In genomic region chr12:40107098-40107802, GRCh38 we compare ENCODE assay signal across 8 cellular contexts. TPM values are rescaled to one million over a fixed set of nuclear protein-coding genes. Genes with fewer than 3 reads are reported as not detected.
DNase-seq lines count a peak whose midpoint lies in the region; ATAC-seq and TF ChIP-seq lines count a peak whose summit lies in the region.

No MANE protein-coding gene starts in this region.

- peaks cover 11% of the 10 kb centered on the region for H4K20me1 ChIP-seq in neural progenitor cell (ENCODE audit: low read depth)

- no peak overlapping the region for H3K27ac Mint-ChIP-seq in neural progenitor cell
- H3K27ac Mint-ChIP-seq in stimulated activated naive CD8-positive, alpha-beta T cell treated with anti-CD3 and anti-CD28 coated beads, Interleukin-15, Interleukin-2, amounts not matched to agents 100 ng/mL and 50 ng/mL, for 24 hours: no peak overlapping the region

- H3K4me1 ChIP-seq in Peyer's patch: peaks cover 3 to 21% (median 7%) of the 10 kb centered on the region in 4 donors
- peaks cover 6% of the 10 kb centered on the region for H3K4me1 ChIP-seq in neural progenitor cell

- peaks cover 13% of the 10 kb centered on the region for H3F3A ChIP-seq in neural progenitor cell (ENCODE audit: low read depth)

- DNase-seq in DMS 273 treated with DMSO at 0.1 percent for 48 hours (lab: John Stamatoyannopoulos, UW) (peak; percentile 46), LNCaP clone FGC (ENCODE audit: low read depth) (peak; percentile 50), Peyer's patch (peak; percentile 90 to 97 (median 97)), activated T-helper 1 cell treated with Interleukin-2 at 50 U/mL for 16 hours (ENCODE audit: low read depth) (peak; percentile 77), fibroblast of pulmonary artery (ENCODE audit: low read depth) (peak; percentile 87), neural progenitor cell (ENCODE audit: low spot score) (peak; percentile 90)

- ATAC-seq in GM21723 (IDR thresholded peaks at IDR 0.05; ENCODE audit: unreplicated experiment): peak; percentile 42

- no peaks in the 10 kb centered on the region for H3K79me2 ChIP-seq in neural progenitor cell (ENCODE audit: low read depth)

- H3K4me3 ChIP-seq in LNCaP clone FGC (ENCODE audit: low read depth, low read length) (no peak overlapping the region), Peyer's patch (peak overlapping the region; percentile 33 to 98 (median 88)), fibroblast of pulmonary artery (replicated peaks; ENCODE audit: low read depth, low read length) (peak overlapping the region; percentile 42), neural progenitor cell (no peak overlapping the region)

- H3K36me3 ChIP-seq in Peyer's patch: no peaks in the 10 kb centered on the region
- H3K36me3 ChIP-seq in neural progenitor cell: no peaks in the 10 kb centered on the region

- peaks cover 3% of the 10 kb centered on the region for H3K27me3 Mint-ChIP-seq in neural progenitor cell (ENCODE audit: insufficient read depth, low read depth)
- peaks cover 16% of the 10 kb centered on the region for H3K27me3 Mint-ChIP-seq in stimulated activated naive CD8-positive, alpha-beta T cell treated with anti-CD3 and anti-CD28 coated beads, Interleukin-15, Interleukin-2, amounts not matched to agents 100 ng/mL and 50 ng/mL, for 24 hours

- H3K4me3 Mint-ChIP-seq in neural progenitor cell: peak overlapping the region; percentile 61
- peak overlapping the region; percentile 79 for H3K4me3 Mint-ChIP-seq in stimulated activated naive CD8-positive, alpha-beta T cell treated with anti-CD3 and anti-CD28 coated beads, Interleukin-15, Interleukin-2, amounts not matched to agents 100 ng/mL and 50 ng/mL, for 24 hours

- no peak overlapping the region for H3K4me2 ChIP-seq in neural progenitor cell

- H3K36me3 Mint-ChIP-seq in neural progenitor cell: no peaks in the 10 kb centered on the region
- no peaks in the 10 kb centered on the region for H3K36me3 Mint-ChIP-seq in stimulated activated naive CD8-positive, alpha-beta T cell treated with anti-CD3 and anti-CD28 coated beads, Interleukin-15, Interleukin-2, amounts not matched to agents 100 ng/mL and 50 ng/mL, for 24 hours (ENCODE audit: low read depth)

- H3K9me3 ChIP-seq in Peyer's patch: no peaks in the 10 kb centered on the region
- H3K9me3 ChIP-seq in neural progenitor cell (ENCODE audit: low read depth): no peaks in the 10 kb centered on the region

- no peaks in the 10 kb centered on the region for H3K27me3 ChIP-seq in Peyer's patch
- peaks cover 26% of the 10 kb centered on the region for H3K27me3 ChIP-seq in neural progenitor cell

- no peak for TF ChIP-seq POLR2A in Peyer's patch (IDR thresholded peaks at IDR 0.05)

- peak overlapping the region; percentile 20 to 92 (median 86) for H3K27ac ChIP-seq in Peyer's patch
- H3K27ac ChIP-seq in neural progenitor cell: no peak overlapping the region

- no peaks in the 10 kb centered on the region for H3K9me3 Mint-ChIP-seq in neural progenitor cell
- H3K9me3 Mint-ChIP-seq in stimulated activated naive CD8-positive, alpha-beta T cell treated with anti-CD3 and anti-CD28 coated beads, Interleukin-15, Interleukin-2, amounts not matched to agents 100 ng/mL and 50 ng/mL, for 24 hours: no peaks in the 10 kb centered on the region

- peak; percentile 83 for TF ChIP-seq CTCF in LNCaP clone FGC (IDR thresholded peaks at IDR 0.05; ENCODE audit: control insufficient read depth, extremely low read depth, insufficient read depth)
- peak; percentile 87 to 94 (median 90) for TF ChIP-seq CTCF in Peyer's patch (IDR thresholded peaks at IDR 0.05)
- peak; percentile 92 for TF ChIP-seq CTCF in fibroblast of pulmonary artery (IDR thresholded peaks at IDR 0.05; ENCODE audit: low read length, missing control alignments)
- TF ChIP-seq CTCF in neural progenitor cell (IDR thresholded peaks at IDR 0.05): peak; percentile 92

- peaks cover 28% of the 10 kb centered on the region for H3K4me1 Mint-ChIP-seq in neural progenitor cell
- H3K4me1 Mint-ChIP-seq in stimulated activated naive CD8-positive, alpha-beta T cell treated with anti-CD3 and anti-CD28 coated beads, Interleukin-15, Interleukin-2, amounts not matched to agents 100 ng/mL and 50 ng/mL, for 24 hours (ENCODE audit: low read depth): peaks cover 47% of the 10 kb centered on the region

- H2AFZ ChIP-seq in neural progenitor cell (replicated peaks): no peak overlapping the region

- no peak overlapping the region for H3K9ac ChIP-seq in neural progenitor cell

RNA-seq across cellular contexts. Expression of gene SLC2A13, which starts 1.4 kb away (rescaled TPM):
- total RNA-seq in Peyer's patch (10 to 100 TPM in 3 of 4 donors, 1 to 10 TPM in 1; 9.1 to 63.4 (median 33.1) TPM), neural progenitor cell (ENCODE audit: low replicate concordance) (10.5 and 11.1 TPM in 2 replicates)

Comparison
In these comparisons a context has a peak if more than half of its experiments do, and no peak if none do; other contexts are left out.
1. DNase-seq: peak in every context shown above with its lines; median percentile 97 in Peyer's patch; 90 in neural progenitor cell; 87 in fibroblast of pulmonary artery; 77 in activated T-helper 1 cell treated with Interleukin-2 at 50 U/mL for 16 hours; 50 in LNCaP clone FGC; 46 in DMS 273 treated with DMSO at 0.1 percent for 48 hours.
2. H3K4me3 ChIP-seq: peak in Peyer's patch (4 of 4) and fibroblast of pulmonary artery (single experiment); none in LNCaP clone FGC (single experiment) and neural progenitor cell (single experiment).
3. Peak in every context shown above with its lines, with median percentiles within 50 percentile points of each other: CTCF ChIP-seq.